Comparison of ENCODE assay signal across 8 cellular contexts in the genomic region with DNA sequence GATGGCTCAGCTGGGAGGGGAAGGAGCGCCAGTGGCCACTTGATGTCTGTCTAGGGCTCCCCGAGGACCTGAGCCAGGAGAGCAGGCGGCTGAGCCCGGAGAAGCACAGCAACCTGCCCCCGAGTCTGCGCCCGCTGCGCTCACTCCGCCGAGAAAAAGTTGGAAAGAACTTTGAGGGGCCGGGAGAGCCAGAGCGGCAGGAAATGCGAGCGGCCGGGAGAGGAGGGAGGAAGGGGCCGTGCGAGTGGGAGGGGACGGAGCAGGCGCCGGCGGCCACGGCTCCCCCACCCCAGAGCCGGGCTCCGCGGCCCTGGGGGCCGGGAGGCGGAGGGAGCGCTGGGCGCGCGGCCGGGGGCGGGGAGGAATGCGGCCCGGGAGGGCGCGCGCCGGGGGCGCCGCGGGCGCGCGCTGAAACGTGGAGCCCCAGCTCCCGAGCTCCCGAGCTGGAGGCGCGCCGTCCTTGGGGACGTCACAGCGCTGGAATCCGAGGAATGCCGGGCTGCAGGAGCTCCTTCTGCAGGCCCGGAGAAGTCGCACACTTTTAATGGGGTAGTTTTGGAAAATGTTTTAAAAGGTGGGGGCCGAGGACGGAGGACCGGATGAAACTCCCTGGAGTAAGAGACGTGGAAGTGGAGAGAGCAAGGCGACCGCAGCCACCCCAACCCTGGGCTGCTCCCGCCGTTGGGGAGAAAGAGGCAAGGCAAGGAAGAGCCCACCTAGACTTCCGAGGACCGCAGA. TPM values are rescaled to one million over a fixed set of nuclear protein-coding genes. Genes with fewer than 3 reads are reported as not detected.
A peak's percentile ranks its signal among the peaks of the same experiment; 100 is the strongest.
DNase-seq lines count a peak whose midpoint lies in the region; ATAC-seq and TF ChIP-seq lines count a peak whose summit lies in the region.

Gene PTPN14 (minus strand): TSS at position 167 of the 738 bp plus-strand sequence. CDS start 86,799 bp downstream, outside the sequence.

- H3K4me1 Mint-ChIP-seq in naive B cell = peaks cover 0 to 8% (median 0%) of the 10 kb centered on the region in 3 donors

- TF ChIP-seq CTCF in GM13976 (IDR thresholded peaks at IDR 0.05; ENCODE audit: borderline replicate concordance, control extremely low read depth, extremely low read depth, insufficient read depth, missing control alignments) (no peak), LNCAP (IDR thresholded peaks at IDR 0.05) (peak; percentile 54), foreskin fibroblast (IDR thresholded peaks at IDR 0.05; ENCODE audit: low read depth, low read length) (peak; percentile 43), vagina (IDR thresholded peaks at IDR 0.05) (no peak)

- peak within 1 kb of the TSS in 6 of 8 donors; percentile 28 to 80 (median 68) for H3K4me3 Mint-ChIP-seq in naive B cell

- intact Hi-C loops in vagina (cut with DNase I) = loop anchor here (10.0 kb wide), 1 partner anchor 267 kb away; the partner anchor contains the start of gene SMYD2

- H3K9me3 Mint-ChIP-seq in naive B cell = no peaks in the 10 kb centered on the region

- DNase-seq in AG08396 (ENCODE audit: low spot score) = peak; percentile 96
- DNase-seq in GM13976 (ENCODE audit: low spot score) = peak; percentile 58
- peak; percentile 32 to 33 for DNase-seq in activated T-cell treated with anti-CD3 and anti-CD28 coated beads, Interleukin-2, amount 50 U/mL, for 48 hours
- peak; percentile 98 to 99 for DNase-seq in foreskin fibroblast
- no peak for DNase-seq in naive B cell
- DNase-seq in vagina (ENCODE audit: extremely low spot score in 2 of 2) = peak in 1 of 2 donors; percentile 90
- no peak for DNase-seq in OCI-M1 (lab: John Stamatoyannopoulos, UW)

- peak in 1 of 2 donors; percentile 43 for TF ChIP-seq POLR2A in vagina (IDR thresholded peaks at IDR 0.05)

- H3K27ac Mint-ChIP-seq in naive B cell = no peak within 1 kb of the TSS

- peaks cover 41% of the 10 kb centered on the region for H3K4me1 ChIP-seq in vagina

- peaks cover 40 to 79% (median 45%) of the 10 kb centered on the region in 3 donors for H3K27me3 Mint-ChIP-seq in naive B cell

- peak within 1 kb of the TSS; percentile 98 for H3K27ac ChIP-seq in vagina

- H3K36me3 Mint-ChIP-seq in naive B cell = no peaks in the 10 kb centered on the region

- ATAC-seq in naive B cell (ENCODE audit: low read depth in 2 of 2) = no peak

- peak within 1 kb of the TSS; percentile 75 to 90 for H3K4me3 ChIP-seq in foreskin fibroblast (ENCODE audit: low read depth in 1 of 2, low read length in 2 of 2)
- H3K4me3 ChIP-seq in vagina = peak within 1 kb of the TSS; percentile 55 to 90

- in situ Hi-C loops in GM13976 (cut with MboI; ENCODE audit: low sequenced_read_pairs, unreplicated experiment) = no loop called here

- no peaks in the 10 kb centered on the region for H3K27me3 ChIP-seq in vagina

- H3K36me3 ChIP-seq in vagina = no peaks in the 10 kb centered on the region

- H3K9me3 ChIP-seq in vagina = no peaks in the 10 kb centered on the region

RNA-seq across cellular contexts. Expression of gene PTPN14, which starts in this region (rescaled TPM):
- under 1 TPM in 3 of 6 donors, not detected in 3; 0.04 to 0.05 (median 0.04) TPM for polyA plus RNA-seq in naive B cell (ENCODE audit: low read depth in 6 of 6)
- 24.3 TPM for total RNA-seq in vagina

Comparison
In these comparisons a context has a peak if more than half of its experiments do, and no peak if none do; other contexts are left out.
1. DNase-seq: peak in AG08396 (single experiment), GM13976 (single experiment), activated T-cell treated with anti-CD3 and anti-CD28 coated beads, Interleukin-2, amount 50 U/mL, for 48 hours (2 of 2) and foreskin fibroblast (2 of 2); none in naive B cell (single experiment) and OCI-M1 (single experiment).
2. CTCF ChIP-seq: peak in LNCAP (single experiment) and foreskin fibroblast (single experiment); none in GM13976 (single experiment) and vagina (0 of 3).